ENCODE assay signal across 13 cellular contexts in the genomic region with DNA sequence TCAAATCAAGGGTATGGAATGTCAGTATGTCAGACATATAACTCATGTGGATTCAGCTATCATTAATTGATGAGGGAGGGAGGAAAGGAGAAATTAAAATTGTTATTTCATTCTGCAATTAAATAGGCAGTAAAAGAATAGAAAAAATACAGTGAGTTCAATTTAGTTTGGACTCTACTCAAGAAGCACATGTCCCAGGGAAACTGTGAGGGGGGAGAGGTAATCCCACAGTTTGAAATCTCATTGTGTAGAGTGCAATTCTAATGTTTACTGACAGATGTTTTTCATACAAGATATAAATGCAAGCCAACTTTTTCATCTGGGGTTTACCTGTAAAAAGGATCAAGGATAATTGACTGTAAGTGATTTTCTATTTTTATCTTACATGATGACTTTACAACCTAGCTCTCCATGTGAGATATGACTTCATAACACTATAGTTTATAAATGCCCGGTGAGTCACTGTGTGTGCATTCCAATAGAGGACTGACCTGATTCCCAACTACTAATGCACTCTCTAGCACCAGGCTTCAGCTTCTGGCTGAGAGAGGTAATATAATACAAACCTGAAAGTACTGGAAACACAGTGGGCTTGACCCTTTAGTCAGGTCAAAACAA. TPM values are rescaled to one million over a fixed set of nuclear protein-coding genes. Genes with fewer than 3 reads are reported as not detected.
A peak's percentile ranks its signal among the peaks of the same experiment; 100 is the strongest.
DNase-seq lines count a peak whose midpoint lies in the region; ATAC-seq and TF ChIP-seq lines count a peak whose summit lies in the region.
"Had no signal": no experiment of that assay in that cellular context is flagged by ENCODE, and none has a peak within 500 bp of the region (broad histone marks: within the 10 kb centered on the region; RNA-seq: fewer than 3 reads in every experiment).

No MANE protein-coding gene starts in this region.

- intact Hi-C loops in mammary epithelial cell (cut with micrococcal nuclease): loop anchor here (10.0 kb wide), 1 partner anchor 369 kb away; no protein-coding TSS in a partner anchor
- intact Hi-C loops in activated CD8-positive, alpha-beta T cell treated with anti-CD3 and anti-CD28 coated beads for 36 hours (cut with micrococcal nuclease): no loop called here

- no peak overlapping the region for H3K4me3 ChIP-seq in mammary epithelial cell (replicated peaks in 1 of 3; ENCODE audit: insufficient read depth in 1 of 3, low read depth in 2 of 3, low read length in 3 of 3)
- H3K4me3 ChIP-seq: Peyer's patch had no signal

- H3K4me3 Mint-ChIP-seq in activated CD8-positive, alpha-beta T cell treated with anti-CD3 and anti-CD28 coated beads for 36 hours: no peak overlapping the region
- H3K4me3 Mint-ChIP-seq: immature natural killer cell had no signal

- TF ChIP-seq CTCF in mammary epithelial cell (conservative IDR thresholded peaks at IDR 0.05 in 1 of 2, IDR thresholded peaks at IDR 0.05 in 1 of 2; ENCODE audit: extremely low read depth in 1 of 2, insufficient read depth in 1 of 2, low read depth in 1 of 2, low read length in 2 of 2): peak; percentile 7 to 29
- no peak for TF ChIP-seq CTCF in activated CD8-positive, alpha-beta T cell treated with anti-CD3 and anti-CD28 coated beads for 36 hours (IDR thresholded peaks at IDR 0.05)

- H3K79me2 ChIP-seq in mammary epithelial cell (ENCODE audit: insufficient read depth, low read length): peaks cover 5% of the 10 kb centered on the region

- no peak overlapping the region for H3K9ac ChIP-seq in mammary epithelial cell (ENCODE audit: insufficient read depth, low read length)

- dilution Hi-C loops in mammary epithelial cell (cut with HindIII; ENCODE audit: low sequenced_read_pairs): no loop called here

- H3K36me3 Mint-ChIP-seq in activated CD8-positive, alpha-beta T cell treated with anti-CD3 and anti-CD28 coated beads for 36 hours (ENCODE audit: low read depth): peaks cover 43% of the 10 kb centered on the region

- in situ Hi-C loops in mammary epithelial cell (cut with MboI; ENCODE audit: low sequenced_read_pairs in 2 of 2): no loop called here

- ATAC-seq in HG02884 (IDR thresholded peaks at IDR 0.05; ENCODE audit: unreplicated experiment): no peak
- ATAC-seq in activated CD8-positive, alpha-beta T cell treated with anti-CD3 and anti-CD28 coated beads for 36 hours: no peak

- no peaks in the 10 kb centered on the region for H3K27me3 Mint-ChIP-seq in activated CD8-positive, alpha-beta T cell treated with anti-CD3 and anti-CD28 coated beads for 36 hours

- CTCF ChIA-PET in mammary epithelial cell (lab: Charles Lee; ENCODE audit: low non-redundant PET): interaction anchor here (0.6 kb wide), 1 partner anchor 9 kb away, joined by 4 read pairs; no protein-coding TSS in a partner anchor
- CTCF ChIA-PET in activated CD8-positive, alpha-beta T cell treated with anti-CD3 and anti-CD28 coated beads for 36 hours (lab: Charles Lee): interaction anchor here (1.0 kb wide), 1 partner anchor 19 kb away, joined by 3 read pairs; no protein-coding TSS in a partner anchor

- H3K27ac Mint-ChIP-seq in activated CD8-positive, alpha-beta T cell treated with anti-CD3 and anti-CD28 coated beads for 36 hours: no peak overlapping the region

- no peaks in the 10 kb centered on the region for H3K9me3 Mint-ChIP-seq in activated CD8-positive, alpha-beta T cell treated with anti-CD3 and anti-CD28 coated beads for 36 hours

- no peaks in the 10 kb centered on the region for H3K9me3 ChIP-seq in mammary epithelial cell (replicated peaks; ENCODE audit: insufficient read depth, low read length)
- H3K9me3 ChIP-seq: Peyer's patch had no signal

- H4K20me1 ChIP-seq in mammary epithelial cell (ENCODE audit: insufficient read depth, low read length): no peaks in the 10 kb centered on the region

- no peak overlapping the region for H2AFZ ChIP-seq in mammary epithelial cell (ENCODE audit: low read depth, low read length)

- H3K4me1 ChIP-seq in mammary epithelial cell (ENCODE audit: insufficient read depth, low read length): peaks cover 9% of the 10 kb centered on the region

- H3K36me3 ChIP-seq in mammary epithelial cell (ENCODE audit: insufficient read depth, low read length): peaks cover 24% of the 10 kb centered on the region

- no peaks in the 10 kb centered on the region for H3K4me1 Mint-ChIP-seq in activated CD8-positive, alpha-beta T cell treated with anti-CD3 and anti-CD28 coated beads for 36 hours (ENCODE audit: low read depth)
- H3K4me1 Mint-ChIP-seq: immature natural killer cell had no signal

- peak; percentile 86 for DNase-seq in A172 (ENCODE audit: low spot score)
- peak; percentile 54 for DNase-seq in HPDE6-E6E7 (ENCODE audit: extremely low spot score)
- peak; percentile 69 for DNase-seq in mammary epithelial cell
- peak; percentile 56 for DNase-seq in kidney glomerular epithelial cell (lab: John Stamatoyannopoulos, UW)
- DNase-seq in activated CD8-positive, alpha-beta T cell treated with anti-CD3 and anti-CD28 coated beads for 36 hours: no peak
- no peak for DNase-seq in activated CD4-positive, CD25-positive, alpha-beta regulatory T cell (lab: John Stamatoyannopoulos, UW)
- no peak for DNase-seq in stimulated activated CD8-positive, alpha-beta memory T cell treated with anti-CD3 and anti-CD28 coated beads, Interleukin-4, amount 100 ng/mL, for 48 hours
- DNase-seq: C1 segment of cervical spinal cord, immature natural killer cell, NCI-H146, retina had no signal

- POLR2A ChIA-PET in activated CD8-positive, alpha-beta T cell treated with anti-CD3 and anti-CD28 coated beads for 36 hours (lab: Charles Lee): no interaction called here

- no TSS peak for BruUV-seq in mammary epithelial cell (replicated peaks; lab: Mats Ljungman, UMichigan)

- H3K27me3 ChIP-seq in mammary epithelial cell (ENCODE audit: insufficient read depth, low read length): no peaks in the 10 kb centered on the region
- H3K27me3 ChIP-seq: Peyer's patch had no signal

- H3K4me2 ChIP-seq in mammary epithelial cell (ENCODE audit: insufficient read depth, low read depth, low read length): no peak overlapping the region

- WGBS in mammary epithelial cell (ENCODE audit: low coverage, missing lambda C conversion rate): 19% methylated on average over 1 of the region's 1 CpG

- peak overlapping the region; percentile 29 for H3K27ac ChIP-seq in mammary epithelial cell (ENCODE audit: insufficient read depth, low read depth, low read length)
- H3K27ac ChIP-seq: Peyer's patch had no signal

RNA-seq across cellular contexts. Expression of a gene that starts 35.2 kb away (rescaled TPM):
- total RNA-seq in A172 (2014; rRNA removed; shearing (Covaris generic)): 11.9 and 16.6 TPM in 2 replicates
- 10 to 100 TPM; 50.4 to 74.3 TPM for total RNA-seq in mammary epithelial cell
- 23.3 TPM for polyA plus RNA-seq in mammary epithelial cell
- polyA minus RNA-seq in mammary epithelial cell: 32.5 TPM
- 1 to 10 TPM; 1.6 to 2.2 TPM for total RNA-seq in activated CD8-positive, alpha-beta T cell treated with anti-CD3 and anti-CD28 coated beads for 36 hours

RNA-seq across cellular contexts. Expression of a gene that starts 57.1 kb away (rescaled TPM):
- 146 and 150 TPM in 2 replicates for total RNA-seq in A172 (2014; rRNA removed; shearing (Covaris generic))
- total RNA-seq in mammary epithelial cell: 100 to 1,000 TPM; 204 to 225 TPM
- 149 TPM for polyA plus RNA-seq in mammary epithelial cell
- polyA minus RNA-seq in mammary epithelial cell: 157 TPM
- total RNA-seq in activated CD8-positive, alpha-beta T cell treated with anti-CD3 and anti-CD28 coated beads for 36 hours: 10 to 100 TPM; 76.0 to 77.1 TPM

Comparison
In these comparisons a context has a peak if more than half of its experiments do, and no peak if none do; other contexts are left out.
1. DNase-seq: peak in A172 (single experiment), HPDE6-E6E7 (single experiment), mammary epithelial cell (single experiment) and kidney glomerular epithelial cell (single experiment); none in activated CD8-positive, alpha-beta T cell treated with anti-CD3 and anti-CD28 coated beads for 36 hours (single experiment), activated CD4-positive, CD25-positive, alpha-beta regulatory T cell (0 of 4) and stimulated activated CD8-positive, alpha-beta memory T cell treated with anti-CD3 and anti-CD28 coated beads, Interleukin-4, amount 100 ng/mL, for 48 hours (single experiment).